ENCODE assay signal across 21 cellular contexts in the genomic region with DNA sequence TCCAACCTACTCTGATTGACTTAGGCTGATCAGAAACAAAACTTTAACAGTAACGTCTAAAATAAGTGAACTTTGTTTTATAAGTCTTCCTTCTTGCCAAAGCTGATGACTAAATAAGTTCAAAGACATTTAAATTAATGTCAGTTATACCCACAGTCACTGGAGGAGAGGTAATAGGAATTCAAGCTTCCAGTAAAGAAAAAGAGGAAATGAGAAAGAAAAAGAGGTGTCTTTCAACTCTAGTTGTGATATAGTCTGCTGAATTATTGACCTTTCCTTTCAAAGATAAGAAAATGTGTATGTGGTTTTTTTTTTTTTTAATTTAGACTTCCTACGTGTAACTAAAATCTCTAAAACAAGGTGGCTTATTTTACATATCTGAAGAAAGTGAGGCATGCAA.
A peak's percentile ranks its signal among the peaks of the same experiment; 100 is the strongest.
DNase-seq lines count a peak whose midpoint lies in the region; ATAC-seq lines count a peak whose summit lies in the region.
"Had no signal": no experiment of that assay in that cellular context is flagged by ENCODE, and none has a peak within 500 bp of the region (broad histone marks: within the 10 kb centered on the region; RNA-seq: fewer than 3 reads in every experiment).

No MANE protein-coding gene starts in this region.

- DNase-seq in M059J (ENCODE audit: low read depth), result peak; percentile 10
- DNase-seq in stimulated activated naive B cell treated with anti-CD40 and anti-IgM and Interleukin-4, amounts not matched to agents 10 μg/mL and 1 μg/mL and 100 μg/mL, for 72 hours, result no peak
- no peak for DNase-seq in activated effector memory CD4-positive, alpha-beta T cell treated with Interleukin-2 at 50 U/mL for 16 hours
- no peak for DNase-seq in NCI-H345 (lab: John Stamatoyannopoulos, UW)
- no peak for DNase-seq in NCI-H510A treated with DMSO at 0.1 percent for 48 hours (lab: John Stamatoyannopoulos, UW)
- DNase-seq: activated CD4-positive, alpha-beta T cell treated with anti-CD3 and anti-CD28 coated beads, Interleukin-2, amount 10 ng/mL, durations not matched to agents 24 days and 14 days; CD4-positive, alpha-beta memory T cell; colonic mucosa; effector memory CD4-positive, alpha-beta T cell; foreskin keratinocyte; GOT3; mammary epithelial cell; NCI-H1417 treated with DMSO at 0.1 percent for 48 hours; NCI-H2081 treated with DMSO at 0.1 percent for 48 hours; stimulated activated CD4-positive, alpha-beta T cell treated with anti-CD3 and anti-CD28 coated beads, Interleukin-15, amount 100 ng/mL, for 24 hours; stomach had no signal

- no peaks in the 10 kb centered on the region for H3K36me3 Mint-ChIP-seq in stimulated activated naive B cell treated with anti-CD40 and anti-IgM and Interleukin-4, amounts not matched to agents 10 μg/mL and 1 μg/mL and 100 μg/mL, for 72 hours
- H3K36me3 Mint-ChIP-seq: activated naive CD4-positive, alpha-beta T cell treated with anti-CD3 and anti-CD28 coated beads, Interleukin-2, amount 50 U/mL, for 24 hours; CD4-positive, alpha-beta memory T cell had no signal

- no peaks in the 10 kb centered on the region for H3K9me3 Mint-ChIP-seq in stimulated activated naive B cell treated with anti-CD40 and anti-IgM and Interleukin-4, amounts not matched to agents 10 μg/mL and 1 μg/mL and 100 μg/mL, for 72 hours
- H3K9me3 Mint-ChIP-seq: activated T-helper 1 cell treated with anti-CD3 and anti-CD28 coated beads, Interleukin-12 subunit alpha, Interleukin-12 subunit beta, Interleukin-2, Interleukin-4 antibody, amounts not matched to agents 30 ng/mL and 10 ng/mL and 1 ng/mL, durations not matched to agents 14 hours and 24 hours and 36 hours; T-helper 1 cell treated with Interleukin-12 subunit alpha and Interleukin-12 subunit beta and Interleukin-4 antibody, amounts not matched to agents 30 μg/mL and 1 μg/mL, for 36 hours had no signal

- ATAC-seq in GM18519 (IDR thresholded peaks at IDR 0.05; ENCODE audit: low FRiP score, unreplicated experiment) (peak; percentile 61), GM21723 (IDR thresholded peaks at IDR 0.05; ENCODE audit: unreplicated experiment) (peak; percentile 53)
- peak; percentile 80 to 86 for ATAC-seq in stimulated activated naive B cell treated with anti-CD40 and anti-IgM and Interleukin-4, amounts not matched to agents 10 μg/mL and 1 μg/mL and 100 μg/mL, for 72 hours (replicated peaks)

- peaks cover 5 to 22% of the 10 kb centered on the region in 2 donors for H3K4me1 Mint-ChIP-seq in stimulated activated naive B cell treated with anti-CD40 and anti-IgM and Interleukin-4, amounts not matched to agents 10 μg/mL and 1 μg/mL and 100 μg/mL, for 72 hours
- H3K4me1 Mint-ChIP-seq: activated naive CD4-positive, alpha-beta T cell treated with anti-CD3 and anti-CD28 coated beads, Interleukin-2, amount 50 U/mL, for 24 hours; CD4-positive, alpha-beta memory T cell had no signal

- H3K27ac Mint-ChIP-seq in stimulated activated naive B cell treated with anti-CD40 and anti-IgM and Interleukin-4, amounts not matched to agents 10 μg/mL and 1 μg/mL and 100 μg/mL, for 72 hours, result no peak overlapping the region
- H3K27ac Mint-ChIP-seq: activated CD4-positive, alpha-beta T cell treated with anti-CD3 and anti-CD28 coated beads, Interleukin-2, amount 10 ng/mL, durations not matched to agents 24 days and 14 days; activated naive CD4-positive, alpha-beta T cell treated with anti-CD3 and anti-CD28 coated beads, Interleukin-2, amount 50 U/mL, for 24 hours; activated T-helper 1 cell treated with anti-CD3 and anti-CD28 coated beads, Interleukin-12 subunit alpha, Interleukin-12 subunit beta, Interleukin-2, Interleukin-4 antibody, amounts not matched to agents 30 ng/mL and 10 ng/mL and 1 ng/mL, durations not matched to agents 14 hours and 24 hours and 36 hours; CD4-positive, alpha-beta memory T cell; T-helper 1 cell treated with Interleukin-12 subunit alpha and Interleukin-12 subunit beta and Interleukin-4 antibody, amounts not matched to agents 30 μg/mL and 1 μg/mL, for 36 hours had no signal

- H3K4me3 Mint-ChIP-seq in stimulated activated naive B cell treated with anti-CD40 and anti-IgM and Interleukin-4, amounts not matched to agents 10 μg/mL and 1 μg/mL and 100 μg/mL, for 72 hours, result peak overlapping the region in 1 of 2 donors; percentile 61
- H3K4me3 Mint-ChIP-seq: activated CD4-positive, alpha-beta T cell treated with anti-CD3 and anti-CD28 coated beads, Interleukin-2, amount 10 ng/mL, durations not matched to agents 24 days and 14 days; activated naive CD4-positive, alpha-beta T cell treated with anti-CD3 and anti-CD28 coated beads, Interleukin-2, amount 50 U/mL, for 24 hours; activated T-helper 1 cell treated with anti-CD3 and anti-CD28 coated beads, Interleukin-12 subunit alpha, Interleukin-12 subunit beta, Interleukin-2, Interleukin-4 antibody, amounts not matched to agents 30 ng/mL and 10 ng/mL and 1 ng/mL, durations not matched to agents 14 hours and 24 hours and 36 hours; CD4-positive, alpha-beta memory T cell; T-helper 1 cell treated with Interleukin-12 subunit alpha and Interleukin-12 subunit beta and Interleukin-4 antibody, amounts not matched to agents 30 μg/mL and 1 μg/mL, for 36 hours had no signal

- no peaks in the 10 kb centered on the region for H3K27me3 Mint-ChIP-seq in stimulated activated naive B cell treated with anti-CD40 and anti-IgM and Interleukin-4, amounts not matched to agents 10 μg/mL and 1 μg/mL and 100 μg/mL, for 72 hours
- H3K27me3 Mint-ChIP-seq: activated CD4-positive, alpha-beta T cell treated with anti-CD3 and anti-CD28 coated beads, Interleukin-2, amount 10 ng/mL, durations not matched to agents 24 days and 14 days; activated naive CD4-positive, alpha-beta T cell treated with anti-CD3 and anti-CD28 coated beads, Interleukin-2, amount 50 U/mL, for 24 hours; CD4-positive, alpha-beta memory T cell had no signal
